In genomic region chr21:32844653-32845443, GRCh38 we compare ENCODE assay signal across 12 cellular contexts.
DNase-seq lines count a peak whose midpoint lies in the region; ATAC-seq and TF ChIP-seq lines count a peak whose summit lies in the region.
"Had no signal": no experiment of that assay in that cellular context is flagged by ENCODE, and none has a peak within 500 bp of the region (broad histone marks: within the 10 kb centered on the region; RNA-seq: fewer than 3 reads in every experiment).

No MANE protein-coding gene starts in this region.

- H3K27ac Mint-ChIP-seq in stimulated activated naive CD8-positive, alpha-beta T cell treated with anti-CD3 and anti-CD28 coated beads, Interleukin-15, amount 100 ng/mL, for 72 hours: no peak overlapping the region

- peak; percentile 81 for DNase-seq in AG20443 (ENCODE audit: low spot score)
- peak; percentile 35 for DNase-seq in HPDE6-E6E7 (ENCODE audit: extremely low spot score)
- DNase-seq in SIG-M5 treated with dmso at 0.1 percent for 504 hours (lab: John Stamatoyannopoulos, UW; ENCODE audit: unreplicated experiment): peak; percentile 77
- DNase-seq in hepatic stellate cell (ENCODE audit: low spot score): peak; percentile 20
- DNase-seq in colonic mucosa: no peak
- no peak for DNase-seq in stimulated activated naive CD8-positive, alpha-beta T cell treated with anti-CD3 and anti-CD28 coated beads, Interleukin-15, amount 100 ng/mL, for 72 hours
- DNase-seq: left colon, substantia nigra had no signal

- TF ChIP-seq CTCF in colonic mucosa (IDR thresholded peaks at IDR 0.05): no peak

- no peaks in the 10 kb centered on the region for H3K4me1 ChIP-seq in colonic mucosa

- no peaks in the 10 kb centered on the region for H3K9me3 Mint-ChIP-seq in stimulated activated naive CD8-positive, alpha-beta T cell treated with anti-CD3 and anti-CD28 coated beads, Interleukin-15, amount 100 ng/mL, for 72 hours

- H3K9ac ChIP-seq in colonic mucosa (ENCODE audit: low read depth in 2 of 2, low read length in 2 of 2): no peak overlapping the region

- no peaks in the 10 kb centered on the region for H3K27me3 ChIP-seq in colonic mucosa

- ATAC-seq in HG03025 (IDR thresholded peaks at IDR 0.05; ENCODE audit: low FRiP score, unreplicated experiment) (no peak), GM21526 (IDR thresholded peaks at IDR 0.05; ENCODE audit: low FRiP score, unreplicated experiment) (no peak)
- ATAC-seq in stimulated activated naive CD8-positive, alpha-beta T cell treated with anti-CD3 and anti-CD28 coated beads, Interleukin-15, amount 100 ng/mL, for 72 hours: no peak
- ATAC-seq: left colon, Panc1 had no signal

- no peaks in the 10 kb centered on the region for H3K4me1 Mint-ChIP-seq in stimulated activated naive CD8-positive, alpha-beta T cell treated with anti-CD3 and anti-CD28 coated beads, Interleukin-15, amount 100 ng/mL, for 72 hours

- no peak overlapping the region for H3K4me3 Mint-ChIP-seq in stimulated activated naive CD8-positive, alpha-beta T cell treated with anti-CD3 and anti-CD28 coated beads, Interleukin-15, amount 100 ng/mL, for 72 hours

- H3K27me3 Mint-ChIP-seq in stimulated activated naive CD8-positive, alpha-beta T cell treated with anti-CD3 and anti-CD28 coated beads, Interleukin-15, amount 100 ng/mL, for 72 hours: peaks cover 8% of the 10 kb centered on the region

- H3K27ac ChIP-seq in colonic mucosa: no peak overlapping the region
- H3K27ac ChIP-seq: skin epidermis had no signal

- H3K36me3 ChIP-seq in colonic mucosa: no peaks in the 10 kb centered on the region

- H3K4me3 ChIP-seq in colonic mucosa: no peak overlapping the region
- H3K4me3 ChIP-seq: skin epidermis had no signal

- H3K9me3 ChIP-seq in colonic mucosa: no peaks in the 10 kb centered on the region

- intact Hi-C loops in colonic mucosa (cut with DNase I): no loop called here

Comparison
In these comparisons a context has a peak if more than half of its experiments do, and no peak if none do; other contexts are left out.
1. DNase-seq: peak in AG20443 (single experiment), HPDE6-E6E7 (single experiment), SIG-M5 treated with dmso at 0.1 percent for 504 hours (single experiment) and hepatic stellate cell (single experiment); none in colonic mucosa (single experiment) and stimulated activated naive CD8-positive, alpha-beta T cell treated with anti-CD3 and anti-CD28 coated beads, Interleukin-15, amount 100 ng/mL, for 72 hours (0 of 2).